In the genomic region with DNA sequence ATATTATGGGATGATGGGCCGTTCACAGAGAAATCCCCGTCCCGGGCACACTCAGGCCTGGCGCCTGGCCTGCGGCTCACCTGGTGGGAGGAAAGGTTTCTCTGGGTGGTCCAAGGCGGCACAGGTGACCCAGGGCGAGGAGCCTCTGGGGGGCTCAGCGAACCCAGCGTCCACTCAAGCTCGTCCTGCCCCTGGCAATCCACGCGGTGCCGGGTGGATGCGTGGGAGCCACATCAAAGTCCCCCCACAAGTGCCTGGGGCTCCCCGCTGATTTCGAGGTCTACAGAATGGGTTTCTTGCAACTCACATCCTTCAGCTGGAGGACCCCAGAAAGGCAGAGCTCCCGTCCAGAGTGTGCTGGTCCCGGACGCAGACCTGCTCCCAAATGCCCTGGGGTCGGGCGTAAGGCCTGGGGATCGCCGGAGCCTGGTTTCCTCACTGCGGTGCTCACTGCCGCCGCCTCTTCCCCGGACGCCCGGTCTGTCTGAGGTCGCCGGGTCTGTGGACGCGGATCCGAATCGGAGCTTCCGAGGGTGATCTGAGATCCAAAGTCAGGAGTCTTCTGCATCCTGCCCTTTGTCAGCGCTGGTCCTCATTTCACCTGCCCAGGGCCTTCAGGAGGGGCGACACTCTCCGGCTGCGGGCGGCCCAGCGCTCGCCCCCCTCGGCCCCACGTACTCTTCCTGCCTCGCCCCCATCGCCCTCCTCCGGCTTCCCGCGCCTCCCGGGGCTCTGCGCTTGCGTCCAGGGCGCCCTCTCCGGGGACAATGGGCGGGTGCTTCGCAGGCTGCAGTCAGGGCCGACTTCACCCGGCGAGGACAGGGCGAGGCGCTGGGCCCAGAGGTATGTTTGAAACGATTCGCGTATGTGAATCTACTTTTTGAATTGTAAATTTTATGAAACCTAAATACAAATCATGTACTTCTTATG, we compare ENCODE assay signal across 1 cellular context.
TF ChIP-seq lines count a peak whose summit lies in the region.

No MANE protein-coding gene starts in this region.

TF ChIP-seq in IMR-90, 13 proteins besides CTCF, POLR2A, EP300 and RAD21 (continued from another document):
- no peak for TF ChIP-seq MAZ (IDR thresholded peaks at IDR 0.05; ENCODE audit: borderline replicate concordance, low read depth, low read length)
- TF ChIP-seq, protein P1, sequence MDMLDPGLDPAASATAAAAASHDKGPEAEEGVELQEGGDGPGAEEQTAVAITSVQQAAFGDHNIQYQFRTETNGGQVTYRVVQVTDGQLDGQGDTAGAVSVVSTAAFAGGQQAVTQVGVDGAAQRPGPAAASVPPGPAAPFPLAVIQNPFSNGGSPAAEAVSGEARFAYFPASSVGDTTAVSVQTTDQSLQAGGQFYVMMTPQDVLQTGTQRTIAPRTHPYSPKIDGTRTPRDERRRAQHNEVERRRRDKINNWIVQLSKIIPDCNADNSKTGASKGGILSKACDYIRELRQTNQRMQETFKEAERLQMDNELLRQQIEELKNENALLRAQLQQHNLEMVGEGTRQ (IDR thresholded peaks at IDR 0.05; ENCODE audit: low read depth, low read length) = no peak
